1 cellular context compared by ENCODE assay signal in genomic region chr20:36183155-36183944, GRCh38.
A peak's percentile ranks its signal among the peaks of the same experiment; 100 is the strongest.
TF ChIP-seq lines count a peak whose summit lies in the region.

No MANE protein-coding gene starts in this region.

TF ChIP-seq in HepG2, 621 proteins besides CTCF, POLR2A, EP300 and RAD21 (continued from another document and continues in another):
- TF ChIP-seq ZBTB26 (CRISPR knock-in tag; IDR thresholded peaks at IDR 0.05; ENCODE audit: borderline replicate concordance) (peak; percentile 61; the same call in 1 of the 2 replicates), ZNF337 (CRISPR knock-in tag; IDR thresholded peaks at IDR 0.05; ENCODE audit: borderline replicate concordance, low read depth) (peak; percentile 99), NAIF1 (CRISPR knock-in tag; IDR thresholded peaks at IDR 0.05; ENCODE audit: borderline replicate concordance) (no peak), SIX1 (CRISPR knock-in tag; IDR thresholded peaks at IDR 0.05; ENCODE audit: borderline replicate concordance) (no peak), ZBTB38 (CRISPR knock-in tag; IDR thresholded peaks at IDR 0.05) (peak; percentile 93), NRL (CRISPR knock-in tag; IDR thresholded peaks at IDR 0.05; ENCODE audit: borderline replicate concordance) (peak; percentile 79; the same call in 1 of the 2 replicates), ZHX2 (IDR thresholded peaks at IDR 0.05; ENCODE audit: low read depth) (peak; percentile 84), ZHX2 (CRISPR knock-in tag; IDR thresholded peaks at IDR 0.05; ENCODE audit: borderline replicate concordance) (no peak), TERF1 (CRISPR knock-in tag; IDR thresholded peaks at IDR 0.05) (no peak), ZFP36L2 (CRISPR knock-in tag; IDR thresholded peaks at IDR 0.05) (peak; percentile 90; the same call in 1 of the 2 replicates), SMYD3 (CRISPR knock-in tag; IDR thresholded peaks at IDR 0.05) (no peak), BHLHE40 (IDR thresholded peaks at IDR 0.05; ENCODE audit: low read length) (peak; percentile 70), ZNF788 (CRISPR knock-in tag; IDR thresholded peaks at IDR 0.05; ENCODE audit: borderline replicate concordance) (peak; percentile 83; the same call in 1 of the 2 replicates), ZC3H13 (CRISPR knock-in tag; IDR thresholded peaks at IDR 0.05) (no peak), ZNF558 (CRISPR knock-in tag; IDR thresholded peaks at IDR 0.05; ENCODE audit: borderline replicate concordance) (no peak), HOXA3 (CRISPR knock-in tag; IDR thresholded peaks at IDR 0.05) (peak; percentile 97), ZBTB25 (CRISPR knock-in tag; IDR thresholded peaks at IDR 0.05) (peak; percentile 83; the same call in 1 of the 2 replicates), RFX5 (IDR thresholded peaks at IDR 0.05; ENCODE audit: low read depth, low read length) (peak; percentile 56; the same call in 1 of the 2 replicates), NCOA2 (CRISPR knock-in tag; IDR thresholded peaks at IDR 0.05) (peak; percentile 98), ZNF253 (CRISPR knock-in tag; IDR thresholded peaks at IDR 0.05; ENCODE audit: borderline replicate concordance) (no peak), ZNF232 (CRISPR knock-in tag; IDR thresholded peaks at IDR 0.05; ENCODE audit: borderline replicate concordance) (0 out of 2 replicates have a peak, but pooled peaks have one; percentile 55), SUZ12 (IDR thresholded peaks at IDR 0.05; ENCODE audit: low read depth, low read length) (no peak), HNF1A (IDR thresholded peaks at IDR 0.05; ENCODE audit: low read depth) (no peak), HNF1A (CRISPR knock-in tag; IDR thresholded peaks at IDR 0.05; ENCODE audit: borderline replicate concordance) (peak; percentile 89), EEA1 (CRISPR knock-in tag; IDR thresholded peaks at IDR 0.05; ENCODE audit: borderline replicate concordance) (0 out of 2 replicates have a peak, but pooled peaks have one; percentile 14), KDM3A (CRISPR knock-in tag; IDR thresholded peaks at IDR 0.05; ENCODE audit: low read depth) (no peak), ISL2 (CRISPR knock-in tag; IDR thresholded peaks at IDR 0.05) (peak; percentile 56; the same call in 1 of the 2 replicates), ZBTB33 (CRISPR knock-in tag; IDR thresholded peaks at IDR 0.05) (peak; percentile 90), MTF2 (CRISPR knock-in tag; IDR thresholded peaks at IDR 0.05; ENCODE audit: borderline replicate concordance) (no peak), CBFB (CRISPR knock-in tag; IDR thresholded peaks at IDR 0.05) (peak; percentile 82; the same call in 1 of the 2 replicates), ZSCAN29 (CRISPR knock-in tag; conservative IDR thresholded peaks at IDR 0.05) (peak; percentile 70; the same call in 1 of the 2 replicates), FOSL1 (CRISPR knock-in tag; IDR thresholded peaks at IDR 0.05; ENCODE audit: borderline replicate concordance) (no peak), GPBP1L1 (CRISPR knock-in tag; IDR thresholded peaks at IDR 0.05) (no peak), ZFP82 (CRISPR knock-in tag; IDR thresholded peaks at IDR 0.05; ENCODE audit: borderline replicate concordance) (0 out of 2 replicates have a peak, but pooled peaks have one; percentile 13), ZNF12 (CRISPR knock-in tag; IDR thresholded peaks at IDR 0.05) (peak; percentile 54; the same call in 1 of the 2 replicates), SNRNP70 (IDR thresholded peaks at IDR 0.05; ENCODE audit: low read depth, low read length) (no peak), DRAP1 (CRISPR knock-in tag; IDR thresholded peaks at IDR 0.05) (no peak), DNMT3B (CRISPR knock-in tag; conservative IDR thresholded peaks at IDR 0.05) (no peak), ZNF260 (CRISPR knock-in tag; IDR thresholded peaks at IDR 0.05; ENCODE audit: borderline replicate concordance, low read depth) (no peak), HMGXB4 (CRISPR knock-in tag; IDR thresholded peaks at IDR 0.05; ENCODE audit: borderline replicate concordance in 1 of 2, low read depth in 1 of 2) (peak in 1 of 2 experiments; percentile 17; a peak in 2 of 4 replicates), NR2C2 (CRISPR knock-in tag; IDR thresholded peaks at IDR 0.05; ENCODE audit: borderline replicate concordance) (peak; percentile 93), ZNF460 (CRISPR knock-in tag; IDR thresholded peaks at IDR 0.05; ENCODE audit: borderline replicate concordance) (no peak; the same call in 1 of the 2 replicates)
